In the genomic region with DNA sequence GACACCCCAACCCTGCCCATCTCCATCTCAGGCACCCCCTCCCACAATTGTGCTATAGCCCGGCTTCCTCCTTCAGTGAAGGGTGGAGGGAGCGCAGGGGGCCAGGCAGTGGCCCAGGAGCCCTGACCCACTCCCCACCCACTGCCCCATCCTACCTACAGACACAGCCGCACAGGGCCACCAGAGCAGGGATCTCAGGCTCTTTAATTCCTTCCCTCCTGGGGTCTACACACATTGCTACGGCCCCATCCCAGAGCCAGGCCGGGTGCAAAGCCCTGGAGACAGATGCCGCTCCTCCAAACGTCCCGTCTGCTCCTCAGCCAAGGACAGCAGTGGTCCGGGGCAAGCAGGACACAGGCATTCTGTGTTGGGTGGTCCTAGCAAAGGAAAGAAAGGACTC, we compare ENCODE assay signal across 23 cellular contexts. TPM values are rescaled to one million over a fixed set of nuclear protein-coding genes. Genes with fewer than 3 reads are reported as not detected.
DNase-seq lines count a peak whose midpoint lies in the region; ATAC-seq and TF ChIP-seq lines count a peak whose summit lies in the region.
"Had no signal": no experiment of that assay in that cellular context is flagged by ENCODE, and none has a peak within 500 bp of the region (broad histone marks: within the 10 kb centered on the region; RNA-seq: fewer than 3 reads in every experiment).

No MANE protein-coding gene starts in this region.

- WGBS in SK-N-SH (ENCODE audit: low lambda C conversion rate): 74% methylated on average over 3 of the region's 9 CpGs
- WGBS in endodermal cell (ENCODE audit: insufficient coverage in 1 of 2, insufficient read length in 1 of 2), 2 experiments: 91 to 100% methylated on average over 3 to 6 of the region's 9 CpGs
- WGBS in sigmoid colon, 2 donors: 78 to 90% methylated on average over 9 of the region's 9 CpGs

- peaks cover 43% of the 10 kb centered on the region; the same call in 1 of the 2 replicates for H3K27me3 ChIP-seq in SK-N-SH (ENCODE audit: insufficient read depth)
- H3K27me3 ChIP-seq in endodermal cell (ENCODE audit: control insufficient read depth, insufficient read depth, low read length, poor library complexity, severe bottlenecking): no peaks in the 10 kb centered on the region
- H3K27me3 ChIP-seq in sigmoid colon: no peaks in the 10 kb centered on the region
- H3K27me3 ChIP-seq in CD4-positive, alpha-beta memory T cell (ENCODE audit: insufficient read depth, low read length): no peaks in the 10 kb centered on the region
- H3K27me3 ChIP-seq: BE2C had no signal

- H3K27me3 Mint-ChIP-seq in endodermal cell (ENCODE audit: insufficient read depth) (peaks cover 24% of the 10 kb centered on the region), osteocyte (ENCODE audit: unreplicated experiment) (peaks cover 8% of the 10 kb centered on the region)
- H3K27me3 Mint-ChIP-seq in CD4-positive, alpha-beta memory T cell: peaks cover 2 to 6% of the 10 kb centered on the region in 2 donors
- H3K27me3 Mint-ChIP-seq: CD4-positive, alpha-beta T cell had no signal

- H3K9me3 ChIP-seq in SK-N-SH (peaks cover 7% of the 10 kb centered on the region; the same call in 1 of the 2 replicates), endodermal cell (ENCODE audit: control insufficient read depth, low read length) (no peaks in the 10 kb centered on the region), sigmoid colon (no peaks in the 10 kb centered on the region)
- H3K9me3 ChIP-seq in CD4-positive, alpha-beta memory T cell (ENCODE audit: control insufficient read depth in 1 of 2, low read length in 2 of 2): no peaks in the 10 kb centered on the region
- H3K9me3 ChIP-seq: A549, BE2C had no signal

- H3K4me2 ChIP-seq in SK-N-SH: no peak overlapping the region
- H3K4me2 ChIP-seq: A549; BLaER1 treated with 17β-estradiol and CSF1 and Interleukin-3, amounts not matched to agents 10 nM and 100 nM had no signal

- H3K36me3 Mint-ChIP-seq in endodermal cell (ENCODE audit: low read depth): no peaks in the 10 kb centered on the region
- H3K36me3 Mint-ChIP-seq in osteocyte (ENCODE audit: unreplicated experiment): no peaks in the 10 kb centered on the region
- H3K36me3 Mint-ChIP-seq in CD4-positive, alpha-beta memory T cell: no peaks in the 10 kb centered on the region
- H3K36me3 Mint-ChIP-seq: CD14-positive monocyte had no signal

- TF ChIP-seq POLR2A in sigmoid colon (IDR thresholded peaks at IDR 0.05): no peak

- CTCF ChIA-PET in SK-N-SH (lab: Yijun Ruan, JAX): interaction anchor here (0.9 kb wide), 1 partner anchor 24 kb away, joined by 3 read pairs; no protein-coding TSS in a partner anchor
- CTCF ChIA-PET in CD4-positive, alpha-beta memory T cell (lab: Charles Lee; ENCODE audit: partially characterized antibody): no interaction called here

- H3K4me1 Mint-ChIP-seq in endodermal cell: no peaks in the 10 kb centered on the region
- H3K4me1 Mint-ChIP-seq in osteocyte (ENCODE audit: unreplicated experiment): no peaks in the 10 kb centered on the region
- H3K4me1 Mint-ChIP-seq in CD4-positive, alpha-beta memory T cell: no peaks in the 10 kb centered on the region
- H3K4me1 Mint-ChIP-seq: CD14-positive monocyte had no signal

- no peak overlapping the region for H3K9ac ChIP-seq in SK-N-SH
- no peak overlapping the region for H3K9ac ChIP-seq in endodermal cell (ENCODE audit: extremely low read depth, low read length, poor library complexity, severe bottlenecking)
- H3K9ac ChIP-seq: BLaER1 treated with 17β-estradiol and CSF1 and Interleukin-3, amounts not matched to agents 10 nM and 100 nM had no signal

- H3K27ac ChIP-seq in SK-N-SH (ENCODE audit: low read depth in 2 of 2, low read length in 1 of 2) (no peak overlapping the region), endodermal cell (ENCODE audit: low read depth, low read length) (no peak overlapping the region), sigmoid colon (no peak overlapping the region)
- H3K27ac ChIP-seq in CD4-positive, alpha-beta memory T cell (ENCODE audit: low read depth, low read length): no peak overlapping the region
- H3K27ac ChIP-seq: 22Rv1; A549; BLaER1 treated with 17β-estradiol and CSF1 and Interleukin-3, amounts not matched to agents 10 nM and 100 nM had no signal

- no peak for TF ChIP-seq EP300 in SK-N-SH (IDR thresholded peaks at IDR 0.05; ENCODE audit: borderline replicate concordance in 1 of 2, low read depth in 1 of 2, low read length in 1 of 2)
- TF ChIP-seq EP300 in sigmoid colon (IDR thresholded peaks at IDR 0.05): no peak

- no peak overlapping the region for H2AFZ ChIP-seq in SK-N-SH (ENCODE audit: low read depth)

- POLR2A ChIA-PET in SK-N-SH (lab: Yijun Ruan, JAX): no interaction called here
- POLR2A ChIA-PET in CD4-positive, alpha-beta memory T cell (lab: Charles Lee; ENCODE audit: partially characterized antibody): no interaction called here

- TF ChIP-seq CTCF in SK-N-SH (IDR thresholded peaks at IDR 0.05): no peak
- TF ChIP-seq CTCF in endodermal cell (conservative IDR thresholded peaks at IDR 0.05): no peak
- TF ChIP-seq CTCF in sigmoid colon (IDR thresholded peaks at IDR 0.05): no peak
- no peak for TF ChIP-seq CTCF in osteocyte (IDR thresholded peaks at IDR 0.05)

- no peak for TF ChIP-seq RAD21 in SK-N-SH (IDR thresholded peaks at IDR 0.05; ENCODE audit: low read length)

- ATAC-seq in SK-N-SH treated with all-trans-retinoic acid at 6 μM for 48 hours (no peak), HG03097 (IDR thresholded peaks at IDR 0.05; ENCODE audit: low FRiP score, unreplicated experiment) (no peak)
- ATAC-seq: A549 had no signal

- H3K4me3 ChIP-seq in SK-N-SH (ENCODE audit: low read depth in 2 of 2, low read length in 1 of 2): no peak overlapping the region
- H3K4me3 ChIP-seq in endodermal cell (ENCODE audit: low read length): no peak overlapping the region
- H3K4me3 ChIP-seq in sigmoid colon: no peak overlapping the region
- no peak overlapping the region for H3K4me3 ChIP-seq in CD4-positive, alpha-beta memory T cell (ENCODE audit: low read length in 2 of 2)
- H3K4me3 ChIP-seq: A549; BLaER1 treated with 17β-estradiol and CSF1 and Interleukin-3, amounts not matched to agents 10 nM and 100 nM; HAP-1 had no signal

- H3K27ac Mint-ChIP-seq in endodermal cell (no peak overlapping the region), osteocyte (ENCODE audit: unreplicated experiment) (no peak overlapping the region)
- no peak overlapping the region for H3K27ac Mint-ChIP-seq in CD4-positive, alpha-beta memory T cell
- H3K27ac Mint-ChIP-seq: CD14-positive monocyte; CD4-positive, alpha-beta T cell; HFFc6 had no signal

- H3K4me3 Mint-ChIP-seq in endodermal cell (no peak overlapping the region), osteocyte (ENCODE audit: unreplicated experiment) (no peak overlapping the region)
- H3K4me3 Mint-ChIP-seq in CD4-positive, alpha-beta memory T cell: no peak overlapping the region
- H3K4me3 Mint-ChIP-seq: CD14-positive monocyte; CD4-positive, alpha-beta T cell; HFFc6 had no signal

- intact Hi-C loops in posterior vena cava (cut with DNase I) (no loop called here), sigmoid colon (cut with DNase I) (no loop called here)
- intact Hi-C loops in CD4-positive, alpha-beta memory T cell (cut with micrococcal nuclease): no loop called here

- DNase-seq in SK-N-SH (peak; percentile 15), endodermal cell (peak; percentile 23), posterior vena cava (ENCODE audit: low spot score) (peak; percentile 64), sigmoid colon (peak; percentile 18), osteocyte (ENCODE audit: extremely low spot score, unreplicated experiment) (no peak)
- DNase-seq in CD4-positive, alpha-beta memory T cell: no peak
- DNase-seq: ACHN; AML-193; BE2C; Calu3; CD4-positive, alpha-beta T cell; COR-L47; DMS153; DND-41; GOT3; HFFc6 had no signal

- no peaks in the 10 kb centered on the region for H4K20me1 ChIP-seq in SK-N-SH (ENCODE audit: insufficient read depth)

- no peaks in the 10 kb centered on the region for H3K36me3 ChIP-seq in SK-N-SH (replicated peaks in 1 of 2; ENCODE audit: control insufficient read depth in 1 of 2, insufficient read depth in 2 of 2, low read length in 1 of 2)
- H3K36me3 ChIP-seq in endodermal cell (ENCODE audit: control insufficient read depth, insufficient read depth, low read length): no peaks in the 10 kb centered on the region
- H3K36me3 ChIP-seq in sigmoid colon: no peaks in the 10 kb centered on the region
- no peaks in the 10 kb centered on the region for H3K36me3 ChIP-seq in CD4-positive, alpha-beta memory T cell (ENCODE audit: insufficient read depth, low read length)
- H3K36me3 ChIP-seq: BE2C; BLaER1 treated with 17β-estradiol and CSF1 and Interleukin-3, amounts not matched to agents 10 nM and 100 nM; HAP-1 had no signal

- H3K79me2 ChIP-seq in SK-N-SH (ENCODE audit: insufficient read depth): no peaks in the 10 kb centered on the region

- H3K4me1 ChIP-seq in SK-N-SH (ENCODE audit: control insufficient read depth in 1 of 2, insufficient read depth in 2 of 2, low read depth in 1 of 2, low read length in 1 of 2): peaks cover 0 to 15% of the 10 kb centered on the region in 2 experiments; a peak in 1 of 4 replicates
- no peaks in the 10 kb centered on the region for H3K4me1 ChIP-seq in endodermal cell (ENCODE audit: control insufficient read depth, insufficient read depth, low read length)
- no peaks in the 10 kb centered on the region for H3K4me1 ChIP-seq in sigmoid colon
- H3K4me1 ChIP-seq in CD4-positive, alpha-beta memory T cell (ENCODE audit: insufficient read depth, low read length): no peaks in the 10 kb centered on the region
- H3K4me1 ChIP-seq: A549, HAP-1 had no signal

- H3K9me3 Mint-ChIP-seq in endodermal cell (peaks cover 64% of the 10 kb centered on the region), osteocyte (ENCODE audit: unreplicated experiment) (peaks cover 17% of the 10 kb centered on the region)
- peaks cover 0 to 11% (median 7%) of the 10 kb centered on the region in 8 donors for H3K9me3 Mint-ChIP-seq in CD4-positive, alpha-beta memory T cell
- H3K9me3 Mint-ChIP-seq: CD4-positive, alpha-beta T cell had no signal

- no peaks in the 10 kb centered on the region for H3F3A ChIP-seq in SK-N-SH (replicated peaks; ENCODE audit: insufficient read depth)

- H3K9me2 ChIP-seq in SK-N-SH: no peaks in the 10 kb centered on the region

RNA-seq across cellular contexts. Expression of gene DUSP9, which starts 12.8 kb away (rescaled TPM):
- polyA plus RNA-seq in SK-N-SH (2012; rRNA removed) (0.05 and 0.08 TPM in 2 replicates), sigmoid colon (under 1 TPM in 1 of 3 donors, not detected in 2; 0.06 TPM)
- polyA plus RNA-seq in SK-N-SH (2012; cell fraction: cytosol; rRNA removed): 0.04 and 0.07 TPM in 2 replicates
- 0.06 TPM in 1 of 2 replicates, not detected in the other for polyA plus RNA-seq in SK-N-SH (2012; cell fraction: nucleus; rRNA removed)
- total RNA-seq in endodermal cell (under 1 TPM; 0.18 to 0.31 TPM), posterior vena cava (not detected), sigmoid colon (not detected), osteocyte (0.91 and 1.3 TPM in 2 replicates)
- 1.5 TPM for polyA plus RNA-seq in endodermal cell (2013, experiment 1 of 2)
- polyA plus RNA-seq in endodermal cell (2013, experiment 2 of 2): 1.3 TPM
- not detected for total RNA-seq in CD4-positive, alpha-beta memory T cell
- not detected for polyA plus RNA-seq in CD4-positive, alpha-beta memory T cell
- total RNA-seq: CD4-positive, alpha-beta T cell; HFFc6 had no signal
- polyA plus RNA-seq: CD14-positive monocyte had no signal

RNA-seq across cellular contexts. Expression of gene CCNQ, which starts 35.3 kb away (rescaled TPM):
- polyA plus RNA-seq in SK-N-SH (2012; rRNA removed) (44.5 and 45.3 TPM in 2 replicates), sigmoid colon (10 to 100 TPM; 36.7 to 40.8 (median 37.9) TPM)
- polyA plus RNA-seq in SK-N-SH (2012; cell fraction: cytosol; rRNA removed): 29.3 and 41.5 TPM in 2 replicates
- 24.8 and 34.7 TPM in 2 replicates for polyA plus RNA-seq in SK-N-SH (2012; cell fraction: nucleus; rRNA removed)
- total RNA-seq in endodermal cell (10 to 100 TPM; 17.1 to 20.8 TPM), posterior vena cava (10 to 100 TPM; 15.8 to 21.7 TPM), sigmoid colon (10 to 100 TPM; 31.8 to 49.0 (median 39.9) TPM), osteocyte (16.0 and 18.8 TPM in 2 replicates)
- 20.0 TPM for polyA plus RNA-seq in endodermal cell (2013, experiment 1 of 2)
- 18.4 TPM for polyA plus RNA-seq in endodermal cell (2013, experiment 2 of 2)
- total RNA-seq in CD4-positive, alpha-beta memory T cell: 10 to 100 TPM; 26.1 to 26.3 TPM
- polyA plus RNA-seq in CD4-positive, alpha-beta memory T cell: 10 to 100 TPM; 51.2 to 53.6 TPM

RNA-seq across cellular contexts. Expression of gene PNCK, which starts 39.4 kb away (rescaled TPM):
- polyA plus RNA-seq in SK-N-SH (2012; rRNA removed) (1.2 and 2.5 TPM in 2 replicates), sigmoid colon (1 to 10 TPM in 1 of 3 donors, not detected in 2; 4.6 TPM)
- 0.44 and 0.64 TPM in 2 replicates for polyA plus RNA-seq in SK-N-SH (2012; cell fraction: cytosol; rRNA removed)
- polyA plus RNA-seq in SK-N-SH (2012; cell fraction: nucleus; rRNA removed): 12.7 and 15.1 TPM in 2 replicates
- total RNA-seq in endodermal cell (10 to 100 TPM in 1 of 2 donors, 1 to 10 TPM in 1; 2.8 to 12.9 TPM), posterior vena cava (10 to 100 TPM; 41.1 to 58.9 TPM), sigmoid colon (100 to 1,000 TPM in 1 of 4 donors, 10 to 100 TPM in 3; 33.9 to 135 (median 64.2) TPM), osteocyte (3.6 and 5.1 TPM in 2 replicates)
- 11.1 TPM for polyA plus RNA-seq in endodermal cell (2013, experiment 1 of 2)
- polyA plus RNA-seq in endodermal cell (2013, experiment 2 of 2): 9.0 TPM
- total RNA-seq in CD4-positive, alpha-beta memory T cell: not detected
- not detected for polyA plus RNA-seq in CD4-positive, alpha-beta memory T cell
- polyA plus RNA-seq: CD14-positive monocyte had no signal

RNA-seq across cellular contexts. Expression of gene SLC6A8, which starts 53.5 kb away (rescaled TPM):
- polyA plus RNA-seq in SK-N-SH (2012; rRNA removed) (22.3 and 30.8 TPM in 2 replicates), sigmoid colon (100 to 1,000 TPM in 1 of 3 donors, 10 to 100 TPM in 2; 67.9 to 158 (median 70.5) TPM)
- 14.8 and 24.2 TPM in 2 replicates for polyA plus RNA-seq in SK-N-SH (2012; cell fraction: cytosol; rRNA removed)
- 64.5 and 67.9 TPM in 2 replicates for polyA plus RNA-seq in SK-N-SH (2012; cell fraction: nucleus; rRNA removed)
- total RNA-seq in endodermal cell (100 to 1,000 TPM in 1 of 2 donors, 10 to 100 TPM in 1; 57.6 to 121 TPM), posterior vena cava (10 to 100 TPM; 33.5 to 42.3 TPM), sigmoid colon (10 to 100 TPM; 31.9 to 60.7 (median 35.1) TPM), osteocyte (74.1 and 77.0 TPM in 2 replicates)
- 144 TPM for polyA plus RNA-seq in endodermal cell (2013, experiment 1 of 2)
- polyA plus RNA-seq in endodermal cell (2013, experiment 2 of 2): 117 TPM
- total RNA-seq in CD4-positive, alpha-beta memory T cell: 1 to 10 TPM in 1 of 2 experiments, under 1 TPM in 1; 0.84 to 1.4 TPM
- under 1 TPM; 0.11 to 0.21 TPM for polyA plus RNA-seq in CD4-positive, alpha-beta memory T cell

Comparison
In these comparisons a context has a peak if more than half of its experiments do, and no peak if none do; other contexts are left out.
1. DNase-seq: peak in SK-N-SH (single experiment), endodermal cell (single experiment), posterior vena cava (single experiment) and sigmoid colon (single experiment); none in osteocyte (single experiment) and CD4-positive, alpha-beta memory T cell (0 of 5).